27 cellular contexts compared by ENCODE assay signal in genomic region chr18:48864876-48865275, GRCh38.
"Had no signal": no experiment of that assay in that cellular context is flagged by ENCODE, and none has a peak within 500 bp of the region (broad histone marks: within the 10 kb centered on the region; RNA-seq: fewer than 3 reads in every experiment).

No MANE protein-coding gene starts in this region.

- H3K4me1 ChIP-seq: prostate gland had no signal

- H3K4me3 ChIP-seq: adrenal gland, cardiac muscle cell, gastroesophageal sphincter, left lung, ovary, prostate gland, suprapubic skin, tibial artery had no signal

- FAIRE-seq: endothelial cell of umbilical vein had no signal

- DNase-seq: activated CD4-positive, alpha-beta T cell treated with anti-CD3 and anti-CD28 coated beads for 36 hours; activated CD4-positive, CD25-positive, alpha-beta regulatory T cell; activated CD8-positive, alpha-beta memory T cell treated with anti-CD3 and anti-CD28 coated beads, Interleukin-2, amount 10 ng/mL, durations not matched to agents 7 days and 5 days; activated CD8-positive, alpha-beta T cell treated with anti-CD3 and anti-CD28 coated beads, Interleukin-2, amount 10 ng/mL, durations not matched to agents 7 days and 5 days; activated effector memory CD4-positive, alpha-beta T cell treated with Interleukin-2 at 50 U/mL for 16 hours; activated naive CD4-positive, alpha-beta T cell treated with Interleukin-2 at 50 U/mL for 16 hours; activated T-cell treated with anti-CD3 and anti-CD28 coated beads, Interleukin-2, amount 50 U/mL, for 48 hours; adrenal gland; head of caudate nucleus; hypothalamus; immature natural killer cell; kidney glomerular epithelial cell; left lung; naive B cell; nephron progenitor cell; retina; stimulated activated naive CD4-positive, alpha-beta T cell; tibial artery had no signal

- H3K36me3 Mint-ChIP-seq: activated naive CD8-positive, alpha-beta T cell; immature natural killer cell had no signal

- H3K9me3 Mint-ChIP-seq: brain, immature natural killer cell had no signal

- ATAC-seq: activated CD4-positive, alpha-beta T cell treated with anti-CD3 and anti-CD28 coated beads for 36 hours; activated CD8-positive, alpha-beta memory T cell treated with anti-CD3 and anti-CD28 coated beads, Interleukin-2, amount 10 ng/mL, durations not matched to agents 7 days and 5 days; activated CD8-positive, alpha-beta T cell treated with anti-CD3 and anti-CD28 coated beads, Interleukin-2, amount 10 ng/mL, durations not matched to agents 7 days and 5 days; gastroesophageal sphincter; left lung had no signal

- H3K36me3 ChIP-seq: adrenal gland, cardiac muscle cell, left lung, neutrophil, ovary, prostate gland, suprapubic skin had no signal

- H3K27ac Mint-ChIP-seq: activated CD4-positive, alpha-beta T cell treated with anti-CD3 and anti-CD28 coated beads for 36 hours; activated CD8-positive, alpha-beta memory T cell treated with anti-CD3 and anti-CD28 coated beads, Interleukin-2, amount 10 ng/mL, durations not matched to agents 7 days and 5 days; activated CD8-positive, alpha-beta T cell treated with anti-CD3 and anti-CD28 coated beads, Interleukin-2, amount 10 ng/mL, durations not matched to agents 7 days and 5 days; activated naive CD8-positive, alpha-beta T cell; immature natural killer cell; nephron progenitor cell had no signal

- H3K9me3 ChIP-seq: adrenal gland, neutrophil, ovary, prostate gland, suprapubic skin, tibial artery had no signal

- H3K4me3 Mint-ChIP-seq: activated CD4-positive, alpha-beta T cell treated with anti-CD3 and anti-CD28 coated beads for 36 hours; activated CD8-positive, alpha-beta memory T cell treated with anti-CD3 and anti-CD28 coated beads, Interleukin-2, amount 10 ng/mL, durations not matched to agents 7 days and 5 days; activated CD8-positive, alpha-beta T cell treated with anti-CD3 and anti-CD28 coated beads, Interleukin-2, amount 10 ng/mL, durations not matched to agents 7 days and 5 days; activated naive CD8-positive, alpha-beta T cell; brain; immature natural killer cell; naive B cell; nephron progenitor cell had no signal

- H3K27me3 Mint-ChIP-seq: activated CD4-positive, alpha-beta T cell treated with anti-CD3 and anti-CD28 coated beads for 36 hours; activated CD8-positive, alpha-beta memory T cell treated with anti-CD3 and anti-CD28 coated beads, Interleukin-2, amount 10 ng/mL, durations not matched to agents 7 days and 5 days; activated naive CD8-positive, alpha-beta T cell; naive B cell had no signal

- H3K27me3 ChIP-seq: adrenal gland, cardiac muscle cell, gastroesophageal sphincter, left lung, neutrophil, ovary, suprapubic skin, tibial artery had no signal

- H3K27ac ChIP-seq: adrenal gland, cardiac muscle cell, gastroesophageal sphincter, left lung, neutrophil, ovary, prostate gland, suprapubic skin had no signal
